In genomic region chr1:27257155-27257554, GRCh38 we compare ENCODE assay signal across 13 cellular contexts.
"Had no signal": no experiment of that assay in that cellular context is flagged by ENCODE, and none has a peak within 500 bp of the region (broad histone marks: within the 10 kb centered on the region; RNA-seq: fewer than 3 reads in every experiment).

No MANE protein-coding gene starts in this region.

- H3K27ac ChIP-seq: cardiac muscle cell, colonic mucosa, upper lobe of right lung had no signal

- H3K36me3 ChIP-seq: cardiac muscle cell, colonic mucosa had no signal

- H3K9ac ChIP-seq: SK-N-SH had no signal

- H3K4me3 ChIP-seq: cardiac muscle cell, colonic mucosa, upper lobe of right lung had no signal

- H3K4me2 ChIP-seq: SK-N-SH had no signal

- H3K9me3 ChIP-seq: colonic mucosa, SK-N-SH, upper lobe of right lung had no signal

- H3K27me3 ChIP-seq: cardiac muscle cell, colonic mucosa, upper lobe of right lung had no signal

- H3K4me1 ChIP-seq: colonic mucosa, upper lobe of right lung had no signal

- DNase-seq: activated CD4-positive, alpha-beta T cell treated with anti-CD3 and anti-CD28 coated beads, Interleukin-2, amount 50 U/mL, for 1 hour; activated T-cell treated with anti-CD3 and anti-CD28 coated beads, Interleukin-2, amount 50 U/mL, for 1 hour; colonic mucosa; effector CD4-positive, alpha-beta T cell; foreskin fibroblast; glutamatergic neuron; immature natural killer cell; left colon; SK-N-SH; stimulated activated CD4-positive, alpha-beta T cell treated with anti-CD3 and anti-CD28 coated beads, Interleukin-4, amount 100 ng/mL, for 1 hour; stimulated activated CD8-positive, alpha-beta memory T cell treated with anti-CD3 and anti-CD28 coated beads, Interleukin-4, amount 100 ng/mL, for 48 hours; upper lobe of right lung had no signal
